In genomic region chr11:30917859-30918478, GRCh38 we compare ENCODE assay signal across 8 cellular contexts.
DNase-seq lines count a peak whose midpoint lies in the region; ATAC-seq and TF ChIP-seq lines count a peak whose summit lies in the region.

No MANE protein-coding gene starts in this region.

- H3K36me3 Mint-ChIP-seq in immature natural killer cell = no peaks in the 10 kb centered on the region

- no peak overlapping the region for H3K4me3 ChIP-seq in astrocyte of the cerebellum (ENCODE audit: low read depth, low read length)
- no peak overlapping the region for H3K4me3 ChIP-seq in tibial nerve

- H3K4me1 ChIP-seq in tibial nerve = peaks cover 0 to 7% (median 0%) of the 10 kb centered on the region in 4 donors

- H3K4me1 Mint-ChIP-seq in immature natural killer cell = no peaks in the 10 kb centered on the region

- TF ChIP-seq EP300 in tibial nerve (IDR thresholded peaks at IDR 0.05) = no peak

- WGBS in tibial nerve, 2 donors = 14 to 19% methylated on average over 6 of the region's 6 CpGs

- no peaks in the 10 kb centered on the region for H3K9me3 ChIP-seq in tibial nerve

- no peaks in the 10 kb centered on the region for H3K36me3 ChIP-seq in tibial nerve

- peak; percentile 63 for TF ChIP-seq CTCF in GM13977 (IDR thresholded peaks at IDR 0.05; ENCODE audit: extremely low read depth, insufficient read depth, missing control alignments)
- TF ChIP-seq CTCF in astrocyte of the cerebellum (IDR thresholded peaks at IDR 0.05; ENCODE audit: low read depth, low read length, missing control alignments) = peak; percentile 52
- peak; percentile 51 to 64 (median 54) for TF ChIP-seq CTCF in tibial nerve (IDR thresholded peaks at IDR 0.05)

- H3K4me3 Mint-ChIP-seq in immature natural killer cell = no peak overlapping the region

- H3K27ac Mint-ChIP-seq in immature natural killer cell = no peak overlapping the region

- peaks cover 0 to 10% (median 1%) of the 10 kb centered on the region in 3 donors for H3K27me3 Mint-ChIP-seq in immature natural killer cell (ENCODE audit: low read depth in 3 of 3)

- H3K27me3 ChIP-seq in tibial nerve = no peaks in the 10 kb centered on the region

- peak; percentile 15 for DNase-seq in AG08396 (ENCODE audit: low spot score)
- DNase-seq in GM13977 (ENCODE audit: low spot score) = peak; percentile 36
- peak; percentile 26 for DNase-seq in NCI-H2107 (lab: John Stamatoyannopoulos, UW)
- peak; percentile 45 for DNase-seq in astrocyte of the cerebellum (ENCODE audit: low read depth)
- peak; percentile 12 to 29 (median 19) for DNase-seq in immature natural killer cell
- DNase-seq in tibial nerve (ENCODE audit: low spot score in 2 of 2) = peak in 1 of 2 donors; percentile 66

- H3K27ac ChIP-seq in tibial nerve = no peak overlapping the region

- no peak for TF ChIP-seq POLR2A in tibial nerve (IDR thresholded peaks at IDR 0.05)

- ATAC-seq in HG02870 (IDR thresholded peaks at IDR 0.05; ENCODE audit: unreplicated experiment) (peak; percentile 55), esophagus mucosa (no peak)

- in situ Hi-C loops in GM13977 (cut with MboI; ENCODE audit: low pct_unique_long_range_greater_than_20kb, low sequenced_read_pairs, unreplicated experiment) = loop anchor here (10.0 kb wide), 1 partner anchor 563 kb away; no protein-coding TSS in a partner anchor
- in situ Hi-C loops in astrocyte of the cerebellum (cut with HindIII; ENCODE audit: low sequenced_read_pairs) = no loop called here

- no peaks in the 10 kb centered on the region for H3K9me3 Mint-ChIP-seq in immature natural killer cell
